ENCODE assay signal across 31 cellular contexts in genomic region chr11:113197456-113197855, GRCh38.
"Had no signal": no experiment of that assay in that cellular context is flagged by ENCODE, and none has a peak within 500 bp of the region (broad histone marks: within the 10 kb centered on the region; RNA-seq: fewer than 3 reads in every experiment).

No MANE protein-coding gene starts in this region.

- H3K4me3 ChIP-seq: body of pancreas, breast epithelium, cardiac muscle cell, colonic mucosa, esophagus squamous epithelium had no signal

- H3K36me3 Mint-ChIP-seq: activated naive CD8-positive, alpha-beta T cell had no signal

- H3K9me3 Mint-ChIP-seq: activated B cell treated with CpG ODN at 0.5 μM for 24 hours; activated T-cell treated with anti-CD3 and anti-CD28 coated beads, Interleukin-2, amount 50 U/mL, for 4 hours; activated T-helper 17 cell treated with anti-CD3 and anti-CD28 coated beads, Interleukin-2, amount 50 U/mL, for 72 hours; T-helper 2 cell treated with Interferon-gamma antibody and Interleukin-4, amounts not matched to agents 5 μg/mL and 100 μg/mL, for 36 hours had no signal

- ATAC-seq: activated CD4-positive, CD25-positive, alpha-beta regulatory T cell treated with anti-CD3 and anti-CD28 coated beads, Interleukin-2, amount 50 U/mL, for 24 hours; activated T-cell treated with anti-CD3 and anti-CD28 coated beads, Interleukin-2, amount 50 U/mL, for 4 hours; activated T-helper 17 cell treated with anti-CD3 and anti-CD28 coated beads, Interleukin-2, amount 50 U/mL, for 72 hours; body of pancreas; T-helper 17 cell had no signal

- H3K4me1 ChIP-seq: breast epithelium, colonic mucosa had no signal

- DNase-seq: activated B cell treated with CpG ODN at 0.5 μM for 24 hours; activated CD4-positive, alpha-beta T cell treated with anti-CD3 and anti-CD28 coated beads for 48 hours; activated CD4-positive, alpha-beta T cell treated with anti-CD3 and anti-CD28 coated beads, Interleukin-2, amount 50 U/mL, for 1 hour; activated CD4-positive, alpha-beta T cell treated with anti-CD3 and anti-CD28 coated beads, Interleukin-2, amount 50 U/mL, for 48 hours; activated CD8-positive, alpha-beta memory T cell treated with anti-CD3 and anti-CD28 coated beads, Interleukin-2, amount 50 U/mL, for 48 hours; activated effector memory CD4-positive, alpha-beta T cell treated with Interleukin-2 at 50 U/mL for 16 hours; activated gamma-delta T cell treated with Interleukin-2 at 50 U/mL for 16 hours; activated naive CD4-positive, alpha-beta T cell treated with anti-CD3 and anti-CD28 coated beads, Interleukin-2, amount 50 U/mL, for 16 hours; activated naive CD4-positive, alpha-beta T cell treated with Interleukin-2 at 50 U/mL for 16 hours; activated T-cell treated with anti-CD3 and anti-CD28 coated beads, Interleukin-2, amount 50 U/mL, for 4 hours; amniotic stem cell; anterior cingulate cortex; body of pancreas; central memory CD4-positive, alpha-beta T cell; cerebellar nuclear complex; colonic mucosa; effector CD8-positive, alpha-beta T cell; esophagus squamous epithelium; foreskin fibroblast; head of caudate nucleus; T-helper 1 cell; T-helper 17 cell; T1000; WERI-Rb-1 had no signal

- H3K4me1 Mint-ChIP-seq: activated B cell treated with CpG ODN at 0.5 μM for 24 hours; activated T-helper 17 cell treated with anti-CD3 and anti-CD28 coated beads, Interleukin-2, amount 50 U/mL, for 72 hours; T-helper 17 cell had no signal

- H3K27ac Mint-ChIP-seq: activated B cell treated with CpG ODN at 0.5 μM for 24 hours; activated naive CD8-positive, alpha-beta T cell; activated T-helper 17 cell treated with anti-CD3 and anti-CD28 coated beads, Interleukin-2, amount 50 U/mL, for 72 hours; T-helper 17 cell; T-helper 2 cell treated with Interferon-gamma antibody and Interleukin-4, amounts not matched to agents 5 μg/mL and 100 μg/mL, for 36 hours had no signal

- H3K27me3 Mint-ChIP-seq: activated B cell treated with CpG ODN at 0.5 μM for 24 hours had no signal

- H3K27ac ChIP-seq: body of pancreas, breast epithelium, cardiac muscle cell, colonic mucosa, epithelial cell of prostate, esophagus squamous epithelium, WERI-Rb-1 had no signal

- H3K4me3 Mint-ChIP-seq: activated B cell treated with CpG ODN at 0.5 μM for 24 hours; activated naive CD8-positive, alpha-beta T cell; activated T-cell treated with anti-CD3 and anti-CD28 coated beads, Interleukin-2, amount 50 U/mL, for 4 hours; activated T-helper 17 cell treated with anti-CD3 and anti-CD28 coated beads, Interleukin-2, amount 50 U/mL, for 72 hours; T-helper 17 cell; T-helper 2 cell treated with Interferon-gamma antibody and Interleukin-4, amounts not matched to agents 5 μg/mL and 100 μg/mL, for 36 hours had no signal

- H3K27me3 ChIP-seq: body of pancreas, breast epithelium, cardiac muscle cell, colonic mucosa had no signal

- H3K9me3 ChIP-seq: body of pancreas, breast epithelium, colonic mucosa, esophagus squamous epithelium had no signal

- H3K36me3 ChIP-seq: breast epithelium, cardiac muscle cell, colonic mucosa, esophagus squamous epithelium, WERI-Rb-1 had no signal
